In genomic region chr16:10773-11172, GRCh38 we compare ENCODE assay signal across 8 cellular contexts. TPM values are rescaled to one million over a fixed set of nuclear protein-coding genes. Genes with fewer than 3 reads are reported as not detected.
DNase-seq lines count a peak whose midpoint lies in the region; ATAC-seq and TF ChIP-seq lines count a peak whose summit lies in the region.
"Not testable (repeated sequence)": the region's sequence is repeated elsewhere in the genome, so short reads cannot be mapped to it uniquely, and the experiment has no call there.

No MANE protein-coding gene starts in this region.

- H3K4me1 Mint-ChIP-seq in activated naive CD4-positive, alpha-beta T cell treated with anti-CD3 and anti-CD28 coated beads, Interleukin-2, amount 10 ng/mL, durations not matched to agents 7 days and 5 days; neural progenitor cell: not testable (repeated sequence)

- H3K4me3 Mint-ChIP-seq in activated naive CD4-positive, alpha-beta T cell treated with anti-CD3 and anti-CD28 coated beads, Interleukin-2, amount 10 ng/mL, durations not matched to agents 7 days and 5 days: peak overlapping the region; percentile 37
- not testable (repeated sequence) for H3K4me3 Mint-ChIP-seq in neural progenitor cell

- TF ChIP-seq CTCF in C4-2B (conservative IDR thresholded peaks at IDR 0.05) (peak; percentile 26), LNCAP (IDR thresholded peaks at IDR 0.05) (peak; percentile 46), fibroblast of the aortic adventitia (IDR thresholded peaks at IDR 0.05; ENCODE audit: insufficient read depth, low read length) (peak; percentile 44), neural progenitor cell (IDR thresholded peaks at IDR 0.05) (peak; percentile 28)

- CTCF ChIA-PET in activated naive CD4-positive, alpha-beta T cell treated with anti-CD3 and anti-CD28 coated beads, Interleukin-2, amount 10 ng/mL, durations not matched to agents 7 days and 5 days (lab: Charles Lee): not testable (repeated sequence)

- not testable (repeated sequence) for H3K4me2 ChIP-seq in neural progenitor cell

- not testable (repeated sequence) for H3K27ac ChIP-seq in C4-2B, neural progenitor cell

- H3F3A ChIP-seq in neural progenitor cell (ENCODE audit: low read depth): not testable (repeated sequence)

- not testable (repeated sequence) for H2AFZ ChIP-seq in neural progenitor cell (replicated peaks)

- H3K9ac ChIP-seq in neural progenitor cell: not testable (repeated sequence)

- H3K9me3 Mint-ChIP-seq in activated naive CD4-positive, alpha-beta T cell treated with anti-CD3 and anti-CD28 coated beads, Interleukin-2, amount 10 ng/mL, durations not matched to agents 7 days and 5 days; neural progenitor cell: not testable (repeated sequence)

- not testable (repeated sequence) for H3K4me3 ChIP-seq in fibroblast of the aortic adventitia (ENCODE audit: low read depth, low read length); neural progenitor cell

- H3K36me3 ChIP-seq in neural progenitor cell: not testable (repeated sequence)

- not testable (repeated sequence) for H3K4me1 ChIP-seq in neural progenitor cell

- H3K9me3 ChIP-seq in neural progenitor cell (ENCODE audit: low read depth): not testable (repeated sequence)

- peak; percentile 47 for DNase-seq in NCI-H82 treated with DMSO at 0.1 percent for 48 hours (lab: John Stamatoyannopoulos, UW; ENCODE audit: unreplicated experiment)
- peak; percentile 97 for DNase-seq in activated naive CD4-positive, alpha-beta T cell treated with anti-CD3 and anti-CD28 coated beads, Interleukin-2, amount 10 ng/mL, durations not matched to agents 7 days and 5 days
- not testable (repeated sequence) for DNase-seq in fibroblast of the aortic adventitia (ENCODE audit: low read depth); neural progenitor cell (ENCODE audit: low spot score)
- peak; percentile 71 to 74 for DNase-seq in stimulated activated CD8-positive, alpha-beta memory T cell treated with anti-CD3 and anti-CD28 coated beads, Interleukin-2, amount 100 ng/mL, for 1 hour (ENCODE audit: low read depth in 2 of 2)

- H3K36me3 Mint-ChIP-seq in activated naive CD4-positive, alpha-beta T cell treated with anti-CD3 and anti-CD28 coated beads, Interleukin-2, amount 10 ng/mL, durations not matched to agents 7 days and 5 days; neural progenitor cell: not testable (repeated sequence)

- not testable (repeated sequence) for H4K20me1 ChIP-seq in neural progenitor cell (ENCODE audit: low read depth)

- H3K27ac Mint-ChIP-seq in activated naive CD4-positive, alpha-beta T cell treated with anti-CD3 and anti-CD28 coated beads, Interleukin-2, amount 10 ng/mL, durations not matched to agents 7 days and 5 days: peak overlapping the region; percentile 68
- H3K27ac Mint-ChIP-seq in neural progenitor cell: not testable (repeated sequence)

- H3K79me2 ChIP-seq in neural progenitor cell (ENCODE audit: low read depth): not testable (repeated sequence)

- ATAC-seq in activated CD4-positive, CD25-positive, alpha-beta regulatory T cell treated with anti-CD3 and anti-CD28 coated beads, Interleukin-2, amount 50 U/mL, for 24 hours: peak; percentile 20 to 46

- H3K27me3 Mint-ChIP-seq in activated naive CD4-positive, alpha-beta T cell treated with anti-CD3 and anti-CD28 coated beads, Interleukin-2, amount 10 ng/mL, durations not matched to agents 7 days and 5 days; neural progenitor cell (ENCODE audit: insufficient read depth, low read depth): not testable (repeated sequence)

- H3K27me3 ChIP-seq in neural progenitor cell: not testable (repeated sequence)

RNA-seq across cellular contexts. Expression of gene POLR3K, which starts 42.6 kb away (rescaled TPM):
- total RNA-seq in fibroblast of the aortic adventitia (ENCODE audit: low replicate concordance) (5.1 and 6.1 TPM in 2 replicates), neural progenitor cell (ENCODE audit: low replicate concordance) (9.2 and 11.0 TPM in 2 replicates)

RNA-seq across cellular contexts. Expression of gene SNRNP25, which starts 42.9 kb away (rescaled TPM):
- 11.8 and 15.8 TPM in 2 replicates for total RNA-seq in fibroblast of the aortic adventitia (ENCODE audit: low replicate concordance)
- total RNA-seq in neural progenitor cell (ENCODE audit: low replicate concordance): 43.6 and 49.8 TPM in 2 replicates
